Comparison of ENCODE assay signal across 8 cellular contexts in the genomic region with DNA sequence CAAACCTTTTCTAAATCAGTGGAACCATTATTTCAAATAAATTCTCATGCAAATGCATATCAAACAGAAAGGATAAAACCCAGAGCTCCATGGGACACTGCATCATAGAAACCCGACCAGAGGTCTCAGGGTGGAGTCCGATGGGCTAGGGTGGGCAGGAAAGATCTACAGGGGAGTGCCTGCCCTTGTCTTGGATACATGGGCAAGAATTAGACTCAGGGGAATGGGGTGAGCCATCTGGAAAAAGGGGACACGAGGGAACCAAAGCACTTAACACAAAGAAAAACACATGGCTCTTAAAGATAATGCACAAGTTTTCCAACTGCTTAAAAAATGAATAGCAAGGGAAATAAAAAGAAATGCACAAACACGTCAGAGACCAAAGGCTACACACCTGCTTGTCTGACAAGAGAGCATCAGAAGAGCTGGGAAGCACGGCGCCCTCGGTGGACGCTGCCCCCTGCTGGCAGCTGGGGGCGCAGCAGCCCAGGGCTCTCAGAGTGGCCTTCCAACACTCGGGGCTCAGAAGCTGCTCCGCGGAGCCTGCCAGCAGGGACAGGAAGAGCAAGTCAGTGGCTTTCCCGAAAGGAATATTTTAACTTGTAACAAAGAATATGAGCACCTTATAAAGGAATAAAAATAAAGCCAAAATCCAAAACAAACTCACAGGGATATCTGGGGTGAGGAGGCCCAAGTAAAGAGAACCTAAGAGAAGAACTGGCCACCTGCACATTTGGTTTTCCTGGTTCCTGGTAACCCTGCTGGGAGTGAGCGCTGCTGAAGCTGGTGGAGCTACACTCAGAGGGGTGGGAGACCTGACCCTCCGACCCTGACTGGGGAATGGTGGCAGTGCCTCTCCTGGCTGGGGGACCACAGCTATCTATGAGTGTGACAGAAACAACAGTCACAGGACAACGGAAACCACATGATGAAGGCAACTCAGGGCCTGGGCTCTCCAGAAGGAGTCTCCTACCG. TPM values are rescaled to one million over a fixed set of nuclear protein-coding genes. Genes with fewer than 3 reads are reported as not detected.
DNase-seq lines count a peak whose midpoint lies in the region; ATAC-seq and TF ChIP-seq lines count a peak whose summit lies in the region.

No MANE protein-coding gene starts in this region.

- no peaks in the 10 kb centered on the region for H3K4me1 ChIP-seq in GM23338 (ENCODE audit: insufficient read depth)
- H3K4me1 ChIP-seq in Loucy (ENCODE audit: insufficient read depth, low read length, poor library complexity, severe bottlenecking), result no peaks in the 10 kb centered on the region

- H2AFZ ChIP-seq in GM23338 (no peak overlapping the region), Loucy (ENCODE audit: low read length) (no peak overlapping the region)

- no peak overlapping the region for H3K27ac Mint-ChIP-seq in GM23338

- peaks cover 7% of the 10 kb centered on the region for H3K4me1 Mint-ChIP-seq in GM23338

- H3K27me3 Mint-ChIP-seq in GM23338 (ENCODE audit: insufficient read depth, low read depth, poor library complexity), result no peaks in the 10 kb centered on the region

- no peaks in the 10 kb centered on the region for H3K27me3 ChIP-seq in GM23338 (ENCODE audit: insufficient read depth)
- no peaks in the 10 kb centered on the region for H3K27me3 ChIP-seq in Loucy (ENCODE audit: insufficient read depth, low read length, poor library complexity, severe bottlenecking)

- H3K36me3 Mint-ChIP-seq in GM23338 (ENCODE audit: low read depth), result peaks cover 22% of the 10 kb centered on the region

- H3K36me3 ChIP-seq in GM23338 (ENCODE audit: insufficient read depth) (no peaks in the 10 kb centered on the region), Loucy (ENCODE audit: insufficient read depth, low read length) (peaks cover 81% of the 10 kb centered on the region)

- H3K27ac ChIP-seq in GM23338 (ENCODE audit: low read depth), result no peak overlapping the region

- no peaks in the 10 kb centered on the region for H4K20me1 ChIP-seq in GM23338 (replicated peaks; ENCODE audit: insufficient read depth)
- no peaks in the 10 kb centered on the region for H4K20me1 ChIP-seq in Loucy (ENCODE audit: insufficient read depth, low read length, poor library complexity, severe bottlenecking)

- H3K4me2 ChIP-seq in GM23338, result no peak overlapping the region
- no peak overlapping the region for H3K4me2 ChIP-seq in Loucy (ENCODE audit: low read depth, low read length, poor library complexity, severe bottlenecking)

- H3K9ac ChIP-seq in Loucy (ENCODE audit: low read depth, low read length, poor library complexity, severe bottlenecking), result no peak overlapping the region

- no peaks in the 10 kb centered on the region for H3K9me2 ChIP-seq in GM23338 (ENCODE audit: insufficient read depth)
- H3K9me2 ChIP-seq in Loucy (replicated peaks; ENCODE audit: low read depth, low read length), result no peaks in the 10 kb centered on the region

- peak; percentile 98 to 99 for TF ChIP-seq CTCF in GM23338 (conservative IDR thresholded peaks at IDR 0.05; ENCODE audit: low read depth in 2 of 2)
- TF ChIP-seq CTCF in Loucy (conservative IDR thresholded peaks at IDR 0.05; ENCODE audit: low read length), result peak; percentile 99

- no peaks in the 10 kb centered on the region for H3F3A ChIP-seq in GM23338 (replicated peaks; ENCODE audit: low read depth)
- H3F3A ChIP-seq in Loucy (ENCODE audit: low read depth), result no peaks in the 10 kb centered on the region

- H3K9me3 ChIP-seq in Loucy (ENCODE audit: insufficient read depth, low read depth, low read length), result peaks cover 6% of the 10 kb centered on the region; the same call in 1 of the 2 replicates

- H3K79me2 ChIP-seq in GM23338 (replicated peaks; ENCODE audit: insufficient read depth) (no peaks in the 10 kb centered on the region), Loucy (ENCODE audit: insufficient read depth, low read length) (no peaks in the 10 kb centered on the region)

- ATAC-seq in GM23338 (peak; percentile 100), left ventricle myocardium superior (peak; percentile 94), sciatic nerve (peak; percentile 94)

- peaks cover 6% of the 10 kb centered on the region; the same call in 2 of the 3 replicates for H3K9me3 Mint-ChIP-seq in GM23338

- intact Hi-C loops in left ventricle myocardium superior (cut with micrococcal nuclease), result loop anchor here (10.0 kb wide), 1 partner anchor 215 kb away; no protein-coding TSS in a partner anchor
- intact Hi-C loops in sciatic nerve (cut with DNase I), result no loop called here

- H3K4me3 ChIP-seq in GM23338, result no peak overlapping the region
- H3K4me3 ChIP-seq in Loucy (ENCODE audit: low read length, poor library complexity, severe bottlenecking), result no peak overlapping the region

- H3K4me3 Mint-ChIP-seq in GM23338, result no peak overlapping the region

- DNase-seq in GDM1 (lab: John Stamatoyannopoulos, UW), result peak; percentile 50
- peak; percentile 86 for DNase-seq in GM23338 (ENCODE audit: low spot score)
- DNase-seq in SW480 (ENCODE audit: low spot score), result peak; percentile 24
- DNase-seq in activated naive CD8-positive, alpha-beta T cell treated with anti-CD3 and anti-CD28 coated beads, Interleukin-2, amount 50 U/mL, for 16 hours (ENCODE audit: low read depth, low spot score), result peak; percentile 38
- peak; percentile 84 for DNase-seq in left ventricle myocardium superior
- peak; percentile 78 for DNase-seq in sciatic nerve (ENCODE audit: low spot score)
- no peak for DNase-seq in NCI-H226

TF ChIP-seq in GM23338, 12 proteins besides CTCF, POLR2A, EP300 and RAD21:
- TF ChIP-seq CREB1 (CRISPR knock-in tag; IDR thresholded peaks at IDR 0.05; ENCODE audit: low read depth), result peak; percentile 30; the same call in 1 of the 2 replicates
- no peak for TF ChIP-seq STAT1 (IDR thresholded peaks at IDR 0.05; ENCODE audit: unreplicated experiment)
- TF ChIP-seq POLR2AphosphoS5 (IDR thresholded peaks at IDR 0.05; ENCODE audit: low read depth), result no peak

RNA-seq across cellular contexts. Expression of a gene that starts 54.5 kb away (rescaled TPM):
- 0.31 TPM in 1 of 2 replicates, not detected in the other for total RNA-seq in GM23338 (2014; rRNA removed; shearing (Covaris generic))
- 0.29 and 0.35 TPM in 2 replicates for polyA plus RNA-seq in GM23338 (2016; fragmentation: Nextera tagmentation; extraction: Ambion mirVana)
- total RNA-seq in left ventricle myocardium superior (0.10 TPM), sciatic nerve (0.31 TPM)
